ENCODE assay signal across 1 cellular context in genomic region chr4:727576-727975, GRCh38.
TF ChIP-seq lines count a peak whose summit lies in the region.

No MANE protein-coding gene starts in this region.

TF ChIP-seq in IMR-90, 13 proteins besides CTCF, POLR2A, EP300 and RAD21:
- TF ChIP-seq CEBPB (IDR thresholded peaks at IDR 0.05; ENCODE audit: low read depth, low read length) (no peak), CHD1 (IDR thresholded peaks at IDR 0.05; ENCODE audit: low read depth, low read length) (no peak), NFE2L2 (IDR thresholded peaks at IDR 0.05; ENCODE audit: low read depth, low read length) (no peak), RFX5 (IDR thresholded peaks at IDR 0.05; ENCODE audit: low read depth, low read length) (no peak), FOS (IDR thresholded peaks at IDR 0.05; ENCODE audit: low read depth, low read length) (no peak), MXI1 (IDR thresholded peaks at IDR 0.05; ENCODE audit: borderline replicate concordance, low read depth, low read length) (no peak)
